10 cellular contexts compared by ENCODE assay signal in genomic region chr17:57869599-57870282, GRCh38. TPM values are rescaled to one million over a fixed set of nuclear protein-coding genes. Genes with fewer than 3 reads are reported as not detected.
DNase-seq lines count a peak whose midpoint lies in the region; ATAC-seq and TF ChIP-seq lines count a peak whose summit lies in the region.
"Had no signal": no experiment of that assay in that cellular context is flagged by ENCODE, and none has a peak within 500 bp of the region (broad histone marks: within the 10 kb centered on the region; RNA-seq: fewer than 3 reads in every experiment).

No MANE protein-coding gene starts in this region.

- H3K9me3 ChIP-seq in adipocyte (ENCODE audit: control insufficient read depth, low read length) (no peaks in the 10 kb centered on the region), gastroesophageal sphincter (no peaks in the 10 kb centered on the region), T-helper 17 cell (ENCODE audit: control insufficient read depth, low read length, poor library complexity, severe bottlenecking) (no peaks in the 10 kb centered on the region)
- H3K9me3 ChIP-seq: Peyer's patch had no signal

- no peak for TF ChIP-seq POLR2A in gastroesophageal sphincter (IDR thresholded peaks at IDR 0.05)

- peaks cover 20% of the 10 kb centered on the region for H3K4me1 Mint-ChIP-seq in T-helper 17 cell

- H3K4me3 ChIP-seq in H7 (ENCODE audit: insufficient read depth, low read depth, low read length) (no peak overlapping the region), adipocyte (ENCODE audit: low read length) (no peak overlapping the region), gastroesophageal sphincter (no peak overlapping the region)
- H3K4me3 ChIP-seq: Peyer's patch had no signal

- no peak for TF ChIP-seq CTCF in gastroesophageal sphincter (IDR thresholded peaks at IDR 0.05)

- H3K36me3 ChIP-seq in H7 (replicated peaks; ENCODE audit: control insufficient read depth, insufficient read depth, low read length) (no peaks in the 10 kb centered on the region), adipocyte (ENCODE audit: control insufficient read depth, insufficient read depth, low read length, severe bottlenecking) (peaks cover 49% of the 10 kb centered on the region), gastroesophageal sphincter (peaks cover 0 to 72% of the 10 kb centered on the region in 2 donors)

- no peak overlapping the region for H3K27ac Mint-ChIP-seq in T-helper 17 cell

- peaks cover 6% of the 10 kb centered on the region for H3K36me3 Mint-ChIP-seq in T-helper 17 cell (ENCODE audit: low read depth)

- TF ChIP-seq EP300 in gastroesophageal sphincter (IDR thresholded peaks at IDR 0.05): no peak

- no peaks in the 10 kb centered on the region; the same call in 1 of the 2 replicates for H3K27me3 ChIP-seq in H7 (ENCODE audit: control insufficient read depth, insufficient read depth, low read length)
- no peaks in the 10 kb centered on the region for H3K27me3 ChIP-seq in adipocyte (replicated peaks; ENCODE audit: control insufficient read depth, insufficient read depth, low read length)
- H3K27me3 ChIP-seq in gastroesophageal sphincter: no peaks in the 10 kb centered on the region
- H3K27me3 ChIP-seq: Peyer's patch had no signal

- WGBS in gastroesophageal sphincter (ENCODE audit: low coverage in 1 of 2), 2 donors: 72 to 92% methylated on average over 6 to 7 of the region's 10 CpGs

- peak overlapping the region; percentile 54 for H3K9ac ChIP-seq in adipocyte (ENCODE audit: low read length)

- H3K4me3 Mint-ChIP-seq in T-helper 17 cell: no peak overlapping the region

- peaks cover 29% of the 10 kb centered on the region for H3K27me3 Mint-ChIP-seq in T-helper 17 cell

- H3K27ac ChIP-seq in gastroesophageal sphincter: peak overlapping the region in 3 of 4 donors; percentile 93 to 99 (median 94)
- peak overlapping the region; percentile 49 for H3K27ac ChIP-seq in substantia nigra (ENCODE audit: low read depth, low read length, poor library complexity, severe bottlenecking)

- ATAC-seq in gastroesophageal sphincter (no peak), GM21717 (IDR thresholded peaks at IDR 0.05; ENCODE audit: unreplicated experiment) (no peak), T-helper 17 cell (no peak)

- DNase-seq in H7 (peak; percentile 37), adipocyte (ENCODE audit: low read depth) (peak; percentile 84), substantia nigra (lab: John Stamatoyannopoulos, UW) (no peak), T-helper 17 cell (no peak), SIG-M5 treated with dmso at 0.1 percent for 504 hours (lab: John Stamatoyannopoulos, UW; ENCODE audit: unreplicated experiment) (no peak)
- DNase-seq in stimulated activated CD4-positive, alpha-beta T cell treated with anti-CD3 and anti-CD28 coated beads, Interleukin-1b, Interleukin-23, amount 100 ng/mL, for 48 hours: no peak
- DNase-seq: Peyer's patch; stimulated activated CD4-positive, alpha-beta T cell treated with anti-CD3 and anti-CD28 coated beads, Interleukin-2, amount 100 ng/mL, for 48 hours had no signal

- peaks cover 41% of the 10 kb centered on the region for H3K4me1 ChIP-seq in adipocyte (ENCODE audit: control insufficient read depth, insufficient read depth, low read length)
- H3K4me1 ChIP-seq in gastroesophageal sphincter: peaks cover 6 to 81% (median 50%) of the 10 kb centered on the region in 3 donors

RNA-seq across cellular contexts. Expression of gene MRPS23, which starts 19.9 kb away (rescaled TPM):
- total RNA-seq in H7 (2014; rRNA removed; shearing (Covaris generic)): 56.1 and 65.9 TPM in 2 replicates
- 10 to 100 TPM; 23.0 to 24.8 (median 24.5) TPM for total RNA-seq in gastroesophageal sphincter
- total RNA-seq in T-helper 17 cell: 10 to 100 TPM; 16.6 to 17.0 TPM

Comparison
In these comparisons a context has a peak if more than half of its experiments do, and no peak if none do; other contexts are left out.
1. DNase-seq: peak in H7 (single experiment) and adipocyte (single experiment); none in substantia nigra (0 of 49), T-helper 17 cell (0 of 3), stimulated activated CD4-positive, alpha-beta T cell treated with anti-CD3 and anti-CD28 coated beads, Interleukin-1b, Interleukin-23, amount 100 ng/mL, for 48 hours (single experiment) and SIG-M5 treated with dmso at 0.1 percent for 504 hours (single experiment).